8 cellular contexts compared by ENCODE assay signal in the genomic region with DNA sequence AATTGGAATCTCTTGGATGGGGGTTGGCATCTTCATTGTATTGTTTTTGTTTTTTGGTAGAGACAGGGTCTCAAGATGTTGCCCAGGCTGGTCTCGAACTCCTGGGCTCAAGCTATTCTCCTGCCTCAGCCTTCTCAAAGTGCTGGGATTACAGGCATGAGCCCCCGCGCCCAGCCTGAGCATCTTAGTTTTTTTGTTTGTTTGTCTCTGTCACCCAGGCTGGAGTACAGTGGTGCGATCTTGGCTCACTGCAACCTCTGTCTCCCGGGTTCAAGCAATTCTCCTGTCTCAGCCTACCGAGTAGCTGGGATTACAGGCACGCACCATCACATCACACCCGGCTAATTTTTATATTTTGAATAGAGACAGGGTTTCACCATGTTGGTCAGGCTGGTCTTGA. TPM values are rescaled to one million over a fixed set of nuclear protein-coding genes. Genes with fewer than 3 reads are reported as not detected.
DNase-seq lines count a peak whose midpoint lies in the region; ATAC-seq, FAIRE-seq and TF ChIP-seq lines count a peak whose summit lies in the region.
"Not testable (repeated sequence)": the region's sequence is repeated elsewhere in the genome, so short reads cannot be mapped to it uniquely, and the experiment has no call there.

No MANE protein-coding gene starts in this region.

- H3K9ac ChIP-seq in smooth muscle cell (ENCODE audit: low read depth) = not testable (repeated sequence)

- not testable (repeated sequence) for H3K4me3 Mint-ChIP-seq in activated T-cell treated with anti-CD3 and anti-CD28 coated beads, Interleukin-2, amount 50 U/mL, for 24 hours; nephron progenitor cell

- H3K27ac ChIP-seq in A549 (peak overlapping the region; percentile 61 to 84; a peak in 3 of 6 replicates), breast epithelium (peak overlapping the region; percentile 83 to 88), gastroesophageal sphincter (peak overlapping the region; percentile 65 to 92 (median 86)), smooth muscle cell (ENCODE audit: low read depth) (peak overlapping the region; percentile 80), tibial artery (peak overlapping the region; percentile 78 to 93)
- H3K27ac ChIP-seq in OCI-LY7 (ENCODE audit: low read depth, low read length, poor library complexity, severe bottlenecking) = not testable (repeated sequence)

- not testable (repeated sequence) for H3K9me3 ChIP-seq in A549; OCI-LY7 (ENCODE audit: low read length); breast epithelium; gastroesophageal sphincter; smooth muscle cell (replicated peaks; ENCODE audit: low read depth); tibial artery

- not testable (repeated sequence) for H3K27me3 Mint-ChIP-seq in activated T-cell treated with anti-CD3 and anti-CD28 coated beads, Interleukin-2, amount 50 U/mL, for 24 hours
- peaks cover 43% of the 10 kb centered on the region for H3K27me3 Mint-ChIP-seq in nephron progenitor cell (ENCODE audit: low read depth, poor library complexity)

- H2AFZ ChIP-seq in OCI-LY7 (ENCODE audit: low read length) = peak overlapping the region; percentile 95
- not testable (repeated sequence) for H2AFZ ChIP-seq in smooth muscle cell (ENCODE audit: low read depth)

- not testable (repeated sequence) for TF ChIP-seq CTCF in A549 (IDR thresholded peaks at IDR 0.05); OCI-LY7 (conservative IDR thresholded peaks at IDR 0.05; ENCODE audit: low read length); breast epithelium (IDR thresholded peaks at IDR 0.05); gastroesophageal sphincter (IDR thresholded peaks at IDR 0.05); nephron progenitor cell (IDR thresholded peaks at IDR 0.05); smooth muscle cell (IDR thresholded peaks at IDR 0.05; ENCODE audit: borderline replicate concordance, insufficient read depth, poor library complexity, severe bottlenecking); tibial artery (IDR thresholded peaks at IDR 0.05)

- POLR2A ChIA-PET in A549 (lab: Yijun Ruan, JAX) = interaction anchor here (1.2 kb wide), 1 partner anchor 18 kb away, joined by 3 read pairs; no protein-coding TSS in a partner anchor
- POLR2A ChIA-PET in OCI-LY7 (lab: Charles Lee) = interaction anchor here (0.7 to 1.4 kb wide), 5 partner anchors 18 to 74 kb away, joined by 3 to 5 read pairs (median 4); no protein-coding TSS in a partner anchor

- not testable (repeated sequence) for H3K4me3 ChIP-seq in A549; OCI-LY7 (ENCODE audit: low read depth, low read length, poor library complexity, severe bottlenecking); gastroesophageal sphincter; smooth muscle cell; tibial artery
- H3K4me3 ChIP-seq in breast epithelium = peak overlapping the region in 1 of 3 donors; percentile 33

- WGBS in A549 (ENCODE audit: missing lambda C conversion rate) = 91% methylated on average over 7 of the region's 8 CpGs
- whole genome bisulfite sequencing in gastroesophageal sphincter (ENCODE audit: low coverage in 1 of 2), 2 donors = 90 to 91% methylated on average over 2 to 6 of the region's 8 CpGs
- WGBS in smooth muscle cell (ENCODE audit: low lambda C conversion rate) = 90% methylated on average over 8 of the region's 8 CpGs

- CTCF ChIA-PET in A549 (lab: Yijun Ruan, JAX) = interaction anchor here (0.8 to 11.5 kb wide), 18 partner anchors 10 to 206 kb away, joined by 3 to 207 read pairs (median 11); no protein-coding TSS in a partner anchor
- CTCF ChIA-PET in OCI-LY7 (lab: Charles Lee; ENCODE audit: unreplicated experiment) = interaction anchor here (1.0 to 1.5 kb wide), 4 partner anchors 10 to 51 kb away, joined by 3 to 4 read pairs (median 3); no protein-coding TSS in a partner anchor

- not testable (repeated sequence) for FAIRE-seq in A549 (lab: Jason Lieb, UNC)

- peaks cover 18% of the 10 kb centered on the region for H3K4me1 Mint-ChIP-seq in activated T-cell treated with anti-CD3 and anti-CD28 coated beads, Interleukin-2, amount 50 U/mL, for 24 hours (ENCODE audit: low read depth)
- peaks cover 28% of the 10 kb centered on the region for H3K4me1 Mint-ChIP-seq in nephron progenitor cell

- not testable (repeated sequence) for BruUV-seq in OCI-LY7 (replicated peaks; lab: Mats Ljungman, UMichigan)

- ATAC-seq in A549, gastroesophageal sphincter: not testable (repeated sequence)

- peak overlapping the region; percentile 85 for H3K27ac Mint-ChIP-seq in activated T-cell treated with anti-CD3 and anti-CD28 coated beads, Interleukin-2, amount 50 U/mL, for 24 hours
- H3K27ac Mint-ChIP-seq in nephron progenitor cell = peak overlapping the region; percentile 94

- H3K36me3 ChIP-seq in OCI-LY7 (ENCODE audit: insufficient read depth, low read length); breast epithelium; gastroesophageal sphincter; smooth muscle cell (ENCODE audit: low read depth); tibial artery: not testable (repeated sequence)

- not testable (repeated sequence) for H3F3A ChIP-seq in smooth muscle cell (ENCODE audit: low read depth)

- DNase-seq in A549 (ENCODE audit: low read depth in 1 of 2, low spot score in 1 of 2); OCI-LY7 (ENCODE audit: low spot score); activated T-cell treated with anti-CD3 and anti-CD28 coated beads, Interleukin-2, amount 50 U/mL, for 24 hours; breast epithelium (ENCODE audit: low spot score in 2 of 2); nephron progenitor cell; smooth muscle cell (lab: John Stamatoyannopoulos, UW; ENCODE audit: unreplicated experiment): not testable (repeated sequence)
- DNase-seq in tibial artery = peak in 1 of 2 donors; percentile 40

- H3K36me3 Mint-ChIP-seq in activated T-cell treated with anti-CD3 and anti-CD28 coated beads, Interleukin-2, amount 50 U/mL, for 24 hours (ENCODE audit: low read depth); nephron progenitor cell (ENCODE audit: low read depth): not testable (repeated sequence)

- H3K4me1 ChIP-seq in A549 (peaks cover 26% of the 10 kb centered on the region), OCI-LY7 (ENCODE audit: insufficient read depth, low read length, poor library complexity, severe bottlenecking) (peaks cover 16% of the 10 kb centered on the region), gastroesophageal sphincter (peaks cover 0 to 29% (median 15%) of the 10 kb centered on the region in 3 donors), smooth muscle cell (ENCODE audit: low read depth) (peaks cover 11% of the 10 kb centered on the region), tibial artery (peaks cover 0 to 26% (median 21%) of the 10 kb centered on the region in 4 donors)
- not testable (repeated sequence) for H3K4me1 ChIP-seq in breast epithelium

- intact Hi-C loops in OCI-LY7 (cut with micrococcal nuclease; ENCODE audit: unreplicated experiment) (loop anchor here (2.0 kb wide), 1 partner anchor 643 kb away; a partner anchor contains a TSS), tibial artery (cut with DNase I; ENCODE audit: low total_unique reads) (loop anchor here (2.0 kb wide), 2 partner anchors 19 to 51 kb away; no protein-coding TSS in a partner anchor)
- intact Hi-C loops in breast epithelium (cut with DNase I; ENCODE audit: low total_unique reads) = not testable (repeated sequence)

- not testable (repeated sequence) for H4K20me1 ChIP-seq in OCI-LY7 (ENCODE audit: insufficient read depth, low read length); smooth muscle cell (ENCODE audit: low read depth)

- not testable (repeated sequence) for TF ChIP-seq RAD21 in A549 (conservative IDR thresholded peaks at IDR 0.05 in 1 of 2, IDR thresholded peaks at IDR 0.05 in 1 of 2)

- not testable (repeated sequence) for H3K9me2 ChIP-seq in OCI-LY7 (ENCODE audit: insufficient read depth, low read length)

- TF ChIP-seq POLR2A in A549 (IDR thresholded peaks at IDR 0.05; ENCODE audit: low read length); breast epithelium (IDR thresholded peaks at IDR 0.05); gastroesophageal sphincter (IDR thresholded peaks at IDR 0.05): not testable (repeated sequence)

- H3K4me2 ChIP-seq in A549, smooth muscle cell: not testable (repeated sequence)
- H3K4me2 ChIP-seq in OCI-LY7 (ENCODE audit: low read length) = peak overlapping the region; percentile 72; the same call in 1 of the 2 replicates

- not testable (repeated sequence) for H3K27me3 ChIP-seq in breast epithelium; gastroesophageal sphincter; smooth muscle cell (ENCODE audit: low read depth); tibial artery

- not testable (repeated sequence) for H3K79me2 ChIP-seq in OCI-LY7 (ENCODE audit: insufficient read depth, low read depth, low read length); smooth muscle cell (ENCODE audit: low read depth)

- TF ChIP-seq EP300 in A549 (IDR thresholded peaks at IDR 0.05); gastroesophageal sphincter (IDR thresholded peaks at IDR 0.05): not testable (repeated sequence)

- H3K9me3 Mint-ChIP-seq in activated T-cell treated with anti-CD3 and anti-CD28 coated beads, Interleukin-2, amount 50 U/mL, for 24 hours; nephron progenitor cell: not testable (repeated sequence)

RNA-seq across cellular contexts. Expression of a gene that starts 5.8 kb away (rescaled TPM):
- polyA plus RNA-seq in A549 (2011; rRNA removed) (2.2 and 3.8 TPM in 2 replicates), A549 (2017; fragmentation: RNase III; extraction: RNeasy Plus Mini Kit Qiagen cat#74134 plus additional on column Dnase treatment) (11.3 to 12.7 TPM (median 12.5 TPM) in 3 replicates), smooth muscle cell (2.8 and 8.2 TPM in 2 replicates)
- 8.2 and 11.2 TPM in 2 replicates for polyA plus RNA-seq in A549 (2012; cell fraction: cytosol; rRNA removed)
- 46.2 and 50.4 TPM in 2 replicates for polyA plus RNA-seq in A549 (2012; cell fraction: nucleus; rRNA removed)
- polyA minus RNA-seq in A549 (2011; rRNA and poly(A)+ RNA removed) = 3.3 and 8.4 TPM in 2 replicates
- 32.9 and 43.6 TPM in 2 replicates for total RNA-seq in OCI-LY7 (2014; rRNA removed; shearing (Covaris generic))
- total RNA-seq in OCI-LY7 (2022) (92.1 and 103 TPM in 2 replicates), breast epithelium (10 to 100 TPM; 13.1 to 28.7 (median 24.9) TPM), gastroesophageal sphincter (10 to 100 TPM; 14.5 to 28.8 (median 23.9) TPM), smooth muscle cell (4.3 and 10.6 TPM in 2 replicates)
